Comparison of ENCODE assay signal across 25 cellular contexts in genomic region chr11:118846181-118846946, GRCh38. TPM values are rescaled to one million over a fixed set of nuclear protein-coding genes. Genes with fewer than 3 reads are reported as not detected.
DNase-seq lines count a peak whose midpoint lies in the region; ATAC-seq and TF ChIP-seq lines count a peak whose summit lies in the region.
"Had no signal": no experiment of that assay in that cellular context is flagged by ENCODE, and none has a peak within 500 bp of the region (broad histone marks: within the 10 kb centered on the region; RNA-seq: fewer than 3 reads in every experiment).

No MANE protein-coding gene starts in this region.

- H3K9me2 ChIP-seq in GM23338 (ENCODE audit: insufficient read depth) (no peaks in the 10 kb centered on the region), PC-9 (ENCODE audit: insufficient read depth) (no peaks in the 10 kb centered on the region)

- CTCF ChIA-PET in PC-9 (lab: Charles Lee) = no interaction called here
- CTCF ChIA-PET in activated CD4-positive, alpha-beta T cell treated with anti-CD3 and anti-CD28 coated beads for 36 hours (lab: Charles Lee) = interaction anchor here (0.8 kb wide), 1 partner anchor 85 kb away, joined by 3 read pairs; no protein-coding TSS in a partner anchor

- H3K4me1 ChIP-seq in GM23338 (ENCODE audit: insufficient read depth) (peaks cover 4% of the 10 kb centered on the region; the same call in 1 of the 2 replicates), PC-9 (replicated peaks; ENCODE audit: insufficient read depth) (peaks cover 19% of the 10 kb centered on the region), esophagus (ENCODE audit: control insufficient read depth in 2 of 2, insufficient read depth in 2 of 2, low read length in 1 of 2) (no peaks in the 10 kb centered on the region)
- H3K4me1 ChIP-seq: SJCRH30 had no signal

- H3K4me1 Mint-ChIP-seq in GM23338 (peaks cover 6% of the 10 kb centered on the region), naive B cell (peaks cover 37 to 41% (median 38%) of the 10 kb centered on the region in 3 donors)
- peaks cover 38% of the 10 kb centered on the region for H3K4me1 Mint-ChIP-seq in activated CD4-positive, alpha-beta T cell treated with anti-CD3 and anti-CD28 coated beads for 36 hours

- no peaks in the 10 kb centered on the region for H3F3A ChIP-seq in GM23338 (replicated peaks; ENCODE audit: low read depth)
- H3F3A ChIP-seq in PC-9 (ENCODE audit: insufficient read depth, low read depth) = peaks cover 20% of the 10 kb centered on the region

- no TSS peak for BruUV-seq in PC-9 (replicated peaks; lab: Mats Ljungman, UMichigan)

- no peak for TF ChIP-seq CTCF in GM23338 (conservative IDR thresholded peaks at IDR 0.05; ENCODE audit: low read depth in 2 of 2)
- no peak for TF ChIP-seq CTCF in PC-9 (conservative IDR thresholded peaks at IDR 0.05)

- POLR2A ChIA-PET in PC-9 (lab: Charles Lee; ENCODE audit: unreplicated experiment) = no interaction called here
- POLR2A ChIA-PET in activated CD4-positive, alpha-beta T cell treated with anti-CD3 and anti-CD28 coated beads for 36 hours (lab: Charles Lee) = no interaction called here

- H3K4me2 ChIP-seq in GM23338 (no peak overlapping the region; the same call in 1 of the 2 replicates), PC-9 (peak overlapping the region; percentile 46; the same call in 1 of the 2 replicates)
- H3K4me2 ChIP-seq: BLaER1 had no signal

- DNase-seq in GM23338 (ENCODE audit: low spot score) (peak; percentile 68), PC-9 (peak in 1 of 2 experiments; percentile 12), naive B cell (no peak), T-helper 1 cell (no peak)
- no peak for DNase-seq in activated CD4-positive, alpha-beta T cell treated with anti-CD3 and anti-CD28 coated beads for 36 hours
- DNase-seq: ACHN; activated CD4-positive, alpha-beta T cell treated with anti-CD3 and anti-CD28 coated beads for 48 hours; activated naive CD4-positive, alpha-beta T cell treated with anti-CD3 and anti-CD28 coated beads for 36 hours; activated T-cell treated with anti-CD3 and anti-CD28 coated beads, Interleukin-2, amount 50 U/mL, for 48 hours; Calu3; KBM-7; mesenchymal stem cell; naive thymus-derived CD4-positive, alpha-beta T cell; NCI-H1417 treated with DMSO at 0.1 percent for 48 hours; NCI-H446; retina; SJCRH30; T-cell had no signal

- H3K27ac Mint-ChIP-seq in GM23338 (no peak overlapping the region), naive B cell (peak overlapping the region in 4 of 6 donors; percentile 20 to 82 (median 72))
- no peak overlapping the region for H3K27ac Mint-ChIP-seq in activated CD4-positive, alpha-beta T cell treated with anti-CD3 and anti-CD28 coated beads for 36 hours

- no peaks in the 10 kb centered on the region for H3K27me3 ChIP-seq in GM23338 (ENCODE audit: insufficient read depth)
- no peaks in the 10 kb centered on the region for H3K27me3 ChIP-seq in PC-9 (ENCODE audit: insufficient read depth, low read depth)
- H3K27me3 ChIP-seq in esophagus (ENCODE audit: control insufficient read depth in 1 of 2, insufficient read depth in 2 of 2, low read length in 2 of 2) = no peaks in the 10 kb centered on the region
- H3K27me3 ChIP-seq: BLaER1, SJCRH30 had no signal

- H3K79me2 ChIP-seq in GM23338 (replicated peaks; ENCODE audit: insufficient read depth) (no peaks in the 10 kb centered on the region), PC-9 (ENCODE audit: low read depth) (no peaks in the 10 kb centered on the region)

- H4K20me1 ChIP-seq in GM23338 (replicated peaks; ENCODE audit: insufficient read depth) = no peaks in the 10 kb centered on the region
- H4K20me1 ChIP-seq in PC-9 (ENCODE audit: insufficient read depth) = no peaks in the 10 kb centered on the region
- H4K20me1 ChIP-seq: BLaER1 had no signal

- no peaks in the 10 kb centered on the region for H3K9me3 ChIP-seq in PC-9 (ENCODE audit: insufficient read depth, low read depth)
- no peaks in the 10 kb centered on the region for H3K9me3 ChIP-seq in esophagus (ENCODE audit: control insufficient read depth in 2 of 2, insufficient read depth in 1 of 2, low read depth in 1 of 2, low read length in 1 of 2)
- H3K9me3 ChIP-seq: BLaER1, SJCRH30 had no signal

- 67 to 70% methylated on average over 3 of the region's 3 CpGs for WGBS in esophagus, 2 donors

- no peaks in the 10 kb centered on the region for H3K36me3 ChIP-seq in GM23338 (ENCODE audit: insufficient read depth)
- no peaks in the 10 kb centered on the region for H3K36me3 ChIP-seq in PC-9 (ENCODE audit: low read depth)
- H3K36me3 ChIP-seq in esophagus (ENCODE audit: control insufficient read depth in 2 of 2, insufficient read depth in 2 of 2, low read length in 1 of 2) = no peaks in the 10 kb centered on the region
- H3K36me3 ChIP-seq: BLaER1, SJCRH30 had no signal

- intact Hi-C loops in PC-9 (cut with micrococcal nuclease; ENCODE audit: unreplicated experiment) = no loop called here
- intact Hi-C loops in activated CD4-positive, alpha-beta T cell treated with anti-CD3 and anti-CD28 coated beads for 36 hours (cut with DNase I, micrococcal nuclease) = no loop called here

- H3K27ac ChIP-seq in GM23338 (ENCODE audit: low read depth) (no peak overlapping the region), PC-9 (peak overlapping the region; percentile 44), esophagus (ENCODE audit: low read depth in 2 of 2, low read length in 1 of 2) (peak overlapping the region; percentile 37 to 42)
- H3K27ac ChIP-seq: BLaER1, coronary artery, SJCRH30 had no signal

- no peak overlapping the region for H3K4me3 ChIP-seq in GM23338
- H3K4me3 ChIP-seq in PC-9 = no peak overlapping the region
- no peak overlapping the region for H3K4me3 ChIP-seq in esophagus (ENCODE audit: low read depth in 1 of 2, low read length in 2 of 2)
- H3K4me3 ChIP-seq: BLaER1, coronary artery, SJCRH30 had no signal

- H2AFZ ChIP-seq in GM23338 = no peak overlapping the region
- no peak overlapping the region for H2AFZ ChIP-seq in PC-9

- H3K4me3 Mint-ChIP-seq in GM23338 = no peak overlapping the region
- peak overlapping the region in 1 of 8 donors; percentile 40 for H3K4me3 Mint-ChIP-seq in naive B cell
- H3K4me3 Mint-ChIP-seq in activated CD4-positive, alpha-beta T cell treated with anti-CD3 and anti-CD28 coated beads for 36 hours = no peak overlapping the region
- H3K4me3 Mint-ChIP-seq: activated naive CD4-positive, alpha-beta T cell treated with anti-CD3 and anti-CD28 coated beads for 36 hours; naive thymus-derived CD4-positive, alpha-beta T cell; T-cell had no signal

- H3K36me3 Mint-ChIP-seq in GM23338 (ENCODE audit: low read depth) = no peaks in the 10 kb centered on the region
- H3K36me3 Mint-ChIP-seq in naive B cell = no peaks in the 10 kb centered on the region
- no peaks in the 10 kb centered on the region for H3K36me3 Mint-ChIP-seq in activated CD4-positive, alpha-beta T cell treated with anti-CD3 and anti-CD28 coated beads for 36 hours (ENCODE audit: low read depth)
- H3K36me3 Mint-ChIP-seq: T-cell had no signal

- H3K9me3 Mint-ChIP-seq in GM23338 = no peaks in the 10 kb centered on the region
- no peaks in the 10 kb centered on the region for H3K9me3 Mint-ChIP-seq in naive B cell
- H3K9me3 Mint-ChIP-seq in activated CD4-positive, alpha-beta T cell treated with anti-CD3 and anti-CD28 coated beads for 36 hours (ENCODE audit: low read depth) = no peaks in the 10 kb centered on the region
- H3K9me3 Mint-ChIP-seq: activated naive CD4-positive, alpha-beta T cell treated with anti-CD3 and anti-CD28 coated beads for 36 hours; T-cell had no signal

- ATAC-seq in GM23338 = peak; percentile 96
- ATAC-seq in naive B cell (ENCODE audit: low read depth in 2 of 2) = no peak
- no peak for ATAC-seq in HG02970 (IDR thresholded peaks at IDR 0.05; ENCODE audit: low FRiP score, unreplicated experiment)
- ATAC-seq in activated CD4-positive, alpha-beta T cell treated with anti-CD3 and anti-CD28 coated beads for 36 hours = no peak
- ATAC-seq: naive thymus-derived CD4-positive, alpha-beta T cell; Panc1; T-cell had no signal

- H3K27me3 Mint-ChIP-seq in GM23338 (ENCODE audit: insufficient read depth, low read depth, poor library complexity) (peaks cover 3% of the 10 kb centered on the region), naive B cell (no peaks in the 10 kb centered on the region)
- H3K27me3 Mint-ChIP-seq in activated CD4-positive, alpha-beta T cell treated with anti-CD3 and anti-CD28 coated beads for 36 hours = no peaks in the 10 kb centered on the region
- H3K27me3 Mint-ChIP-seq: T-cell had no signal

RNA-seq across cellular contexts. Expression of gene CXCR5, which starts 37.3 kb away (rescaled TPM):
- not detected in 2 replicates for total RNA-seq in GM23338 (2014; rRNA removed; shearing (Covaris generic))
- polyA plus RNA-seq in GM23338 (2016; fragmentation: Nextera tagmentation; extraction: Ambion mirVana) (0.18 and 0.96 TPM in 2 replicates), esophagus (under 1 TPM; 0.11 to 0.18 TPM), naive B cell (ENCODE audit: low read depth in 6 of 6) (100 to 1,000 TPM; 101 to 157 (median 116) TPM)
- total RNA-seq in PC-9 (2021) = not detected in 2 replicates
- total RNA-seq in activated CD4-positive, alpha-beta T cell treated with anti-CD3 and anti-CD28 coated beads for 36 hours = 10 to 100 TPM; 18.9 to 21.3 TPM
- total RNA-seq: Calu3, osteocyte, SJCRH30, urinary bladder had no signal

RNA-seq across cellular contexts. Expression of gene DDX6, which starts 55.4 kb away (rescaled TPM):
- total RNA-seq in GM23338 (2014; rRNA removed; shearing (Covaris generic)) = 205 and 253 TPM in 2 replicates
- polyA plus RNA-seq in GM23338 (2016; fragmentation: Nextera tagmentation; extraction: Ambion mirVana) = 59.1 and 68.3 TPM in 2 replicates
- 73.1 and 84.4 TPM in 2 replicates for total RNA-seq in PC-9 (2021)
- 10 to 100 TPM; 18.4 to 22.6 TPM for polyA plus RNA-seq in esophagus
- polyA plus RNA-seq in naive B cell (ENCODE audit: low read depth in 6 of 6) = 100 to 1,000 TPM in 5 of 6 donors, 10 to 100 TPM in 1; 71.3 to 140 (median 124) TPM
- 100 to 1,000 TPM; 175 to 178 TPM for total RNA-seq in activated CD4-positive, alpha-beta T cell treated with anti-CD3 and anti-CD28 coated beads for 36 hours

Comparison
In these comparisons a context has a peak if more than half of its experiments do, and no peak if none do; other contexts are left out.
1. H3K27ac Mint-ChIP-seq: peak in naive B cell (4 of 6); none in GM23338 (single experiment) and activated CD4-positive, alpha-beta T cell treated with anti-CD3 and anti-CD28 coated beads for 36 hours (single experiment).
2. RNA of gene CXCR5, which starts 37.3 kb away (total RNA-seq): 18.9 to 21.3 TPM in activated CD4-positive, alpha-beta T cell treated with anti-CD3 and anti-CD28 coated beads for 36 hours; not detected in PC-9 and not detected in GM23338; every median in the first group is over 10 times any median in the second.